ENCODE assay signal across 8 cellular contexts in genomic region chr2:33337385-33337784, GRCh38.
"Had no signal": no experiment of that assay in that cellular context is flagged by ENCODE, and none has a peak within 500 bp of the region (broad histone marks: within the 10 kb centered on the region; RNA-seq: fewer than 3 reads in every experiment).

No MANE protein-coding gene starts in this region.

- H3K4me3 Mint-ChIP-seq: GM23338, H9 had no signal

- H3K4me1 Mint-ChIP-seq: GM23338, H9 had no signal

- H3K36me3 Mint-ChIP-seq: IgD-negative memory B cell had no signal

- H3K4me3 ChIP-seq: GM23338 had no signal

- DNase-seq: H9, HCEC 1CT, KG1 had no signal

- FAIRE-seq: H1, H54, HTR-8/SVneo had no signal

- ATAC-seq: GM23338 had no signal

- H2AFZ ChIP-seq: GM23338 had no signal

- H3K27ac Mint-ChIP-seq: GM23338, H9 had no signal

- H3K9me3 Mint-ChIP-seq: GM23338, H9 had no signal

- H3K4me2 ChIP-seq: GM23338 had no signal
